10 cellular contexts compared by ENCODE assay signal in genomic region chr2:71064754-71065621, GRCh38. TPM values are rescaled to one million over a fixed set of nuclear protein-coding genes. Genes with fewer than 3 reads are reported as not detected.
DNase-seq lines count a peak whose midpoint lies in the region; ATAC-seq and TF ChIP-seq lines count a peak whose summit lies in the region.
"Had no signal": no experiment of that assay in that cellular context is flagged by ENCODE, and none has a peak within 500 bp of the region (broad histone marks: within the 10 kb centered on the region; RNA-seq: fewer than 3 reads in every experiment).

No MANE protein-coding gene starts in this region.

- H3K36me3 Mint-ChIP-seq in mesothelial cell of epicardium = no peaks in the 10 kb centered on the region
- peaks cover 20% of the 10 kb centered on the region for H3K36me3 Mint-ChIP-seq in effector memory CD8-positive, alpha-beta T cell (ENCODE audit: insufficient read depth)

- peak overlapping the region; percentile 72 for H3K4me3 ChIP-seq in OCI-LY3 (ENCODE audit: low read length)
- H3K4me3 ChIP-seq: body of pancreas had no signal

- H4K20me1 ChIP-seq in OCI-LY3 (ENCODE audit: insufficient read depth, low read length) = peaks cover 11% of the 10 kb centered on the region; the same call in 1 of the 2 replicates

- peak overlapping the region; percentile 98 for H3K27ac ChIP-seq in OCI-LY3 (ENCODE audit: low read length)

- H3K9me3 Mint-ChIP-seq in mesothelial cell of epicardium = no peaks in the 10 kb centered on the region
- H3K9me3 Mint-ChIP-seq in effector memory CD8-positive, alpha-beta T cell = no peaks in the 10 kb centered on the region
- H3K9me3 Mint-ChIP-seq: T-helper 1 cell treated with Interleukin-12 subunit alpha and Interleukin-12 subunit beta and Interleukin-4 antibody, amounts not matched to agents 30 μg/mL and 1 μg/mL, for 36 hours had no signal

- H3K4me2 ChIP-seq in OCI-LY3 (ENCODE audit: low read length) = peak overlapping the region; percentile 82

- peaks cover 11% of the 10 kb centered on the region for H3K36me3 ChIP-seq in OCI-LY3 (replicated peaks; ENCODE audit: low read depth, low read length)

- H3K27me3 ChIP-seq in OCI-LY3 (ENCODE audit: low read depth, low read length) = no peaks in the 10 kb centered on the region
- H3K27me3 ChIP-seq: body of pancreas had no signal

- H3K27ac Mint-ChIP-seq in mesothelial cell of epicardium = peak overlapping the region; percentile 0
- H3K27ac Mint-ChIP-seq in effector memory CD8-positive, alpha-beta T cell = peak overlapping the region in 1 of 2 donors; percentile 2
- H3K27ac Mint-ChIP-seq: T-helper 1 cell treated with Interleukin-12 subunit alpha and Interleukin-12 subunit beta and Interleukin-4 antibody, amounts not matched to agents 30 μg/mL and 1 μg/mL, for 36 hours had no signal

- peak overlapping the region; percentile 84 for H3K9ac ChIP-seq in OCI-LY3 (ENCODE audit: low read length)

- peaks cover 36% of the 10 kb centered on the region for H3K79me2 ChIP-seq in OCI-LY3 (ENCODE audit: low read length)

- no peak overlapping the region for H2AFZ ChIP-seq in OCI-LY3 (ENCODE audit: low read depth, low read length)

- H3K4me3 Mint-ChIP-seq in mesothelial cell of epicardium = no peak overlapping the region
- no peak overlapping the region for H3K4me3 Mint-ChIP-seq in effector memory CD8-positive, alpha-beta T cell
- H3K4me3 Mint-ChIP-seq: T-helper 1 cell treated with Interleukin-12 subunit alpha and Interleukin-12 subunit beta and Interleukin-4 antibody, amounts not matched to agents 30 μg/mL and 1 μg/mL, for 36 hours had no signal

- H3K4me1 Mint-ChIP-seq in mesothelial cell of epicardium = peaks cover 36% of the 10 kb centered on the region
- peaks cover 16 to 26% of the 10 kb centered on the region in 2 donors for H3K4me1 Mint-ChIP-seq in effector memory CD8-positive, alpha-beta T cell (ENCODE audit: low read depth in 2 of 2)

- peaks cover 66% of the 10 kb centered on the region for H3K4me1 ChIP-seq in OCI-LY3 (ENCODE audit: low read length)

- peak; percentile 34 for ATAC-seq in HG02610 (IDR thresholded peaks at IDR 0.05; ENCODE audit: unreplicated experiment)
- ATAC-seq in HG02642 (IDR thresholded peaks at IDR 0.05; ENCODE audit: poor library complexity, unreplicated experiment) = no peak
- no peak for ATAC-seq in effector memory CD8-positive, alpha-beta T cell (replicated peaks)
- ATAC-seq: body of pancreas had no signal

- DNase-seq in GDM1 (lab: John Stamatoyannopoulos, UW) (peak; percentile 11), mesothelial cell of epicardium (ENCODE audit: low spot score in 2 of 2, unreplicated experiment in 2 of 2) (no peak), T-helper 9 cell (no peak), NCI-H2081 (lab: John Stamatoyannopoulos, UW) (no peak)
- DNase-seq in effector memory CD8-positive, alpha-beta T cell = no peak

- TF ChIP-seq CTCF in OCI-LY3 (IDR thresholded peaks at IDR 0.05; ENCODE audit: low read depth, low read length) (no peak), mesothelial cell of epicardium (IDR thresholded peaks at IDR 0.05; ENCODE audit: unreplicated experiment) (no peak)

- no peaks in the 10 kb centered on the region for H3K9me3 ChIP-seq in OCI-LY3 (ENCODE audit: insufficient read depth, low read length)
- H3K9me3 ChIP-seq: body of pancreas had no signal

- peaks cover 8% of the 10 kb centered on the region for H3K27me3 Mint-ChIP-seq in mesothelial cell of epicardium (ENCODE audit: low read depth)
- H3K27me3 Mint-ChIP-seq in effector memory CD8-positive, alpha-beta T cell = peaks cover 19 to 29% of the 10 kb centered on the region in 2 donors

RNA-seq across cellular contexts. Expression of gene NAGK, which starts 3.5 kb away (rescaled TPM):
- total RNA-seq in mesothelial cell of epicardium = 90.5 to 98.4 TPM (median 96.2 TPM) in 3 replicates
